ENCODE assay signal across 1 cellular context in genomic region chr2:219449609-219450008, GRCh38.
TF ChIP-seq lines count a peak whose summit lies in the region.

No MANE protein-coding gene starts in this region.

TF ChIP-seq in GM23338, 12 proteins besides CTCF, POLR2A, EP300 and RAD21:
- TF ChIP-seq REST (IDR thresholded peaks at IDR 0.05; ENCODE audit: unreplicated experiment) = no peak
- TF ChIP-seq POLR2AphosphoS5 (IDR thresholded peaks at IDR 0.05; ENCODE audit: low read depth) = no peak
- TF ChIP-seq JUNB (IDR thresholded peaks at IDR 0.05; ENCODE audit: unreplicated experiment) = no peak
- TF ChIP-seq ZNF331 (CRISPR knock-in tag; IDR thresholded peaks at IDR 0.05; ENCODE audit: low read depth) = no peak
- no peak for TF ChIP-seq NANOG (IDR thresholded peaks at IDR 0.05; ENCODE audit: borderline replicate concordance)
- TF ChIP-seq EZH2 (IDR thresholded peaks at IDR 0.05; ENCODE audit: low read depth, unreplicated experiment) = no peak
- TF ChIP-seq ETS1 (IDR thresholded peaks at IDR 0.05) = no peak
- no peak for TF ChIP-seq EZH2phosphoT487 (IDR thresholded peaks at IDR 0.05; ENCODE audit: unreplicated experiment)
- TF ChIP-seq ZNF114 (CRISPR knock-in tag; IDR thresholded peaks at IDR 0.05) = no peak
- TF ChIP-seq CREB1 (CRISPR knock-in tag; IDR thresholded peaks at IDR 0.05; ENCODE audit: low read depth) = no peak
- no peak for TF ChIP-seq ZNF462 (CRISPR knock-in tag; IDR thresholded peaks at IDR 0.05)
- TF ChIP-seq STAT1 (IDR thresholded peaks at IDR 0.05; ENCODE audit: unreplicated experiment) = no peak
TF ChIP-seq in GM23338: peak in this region for 0.
